In the genomic region with DNA sequence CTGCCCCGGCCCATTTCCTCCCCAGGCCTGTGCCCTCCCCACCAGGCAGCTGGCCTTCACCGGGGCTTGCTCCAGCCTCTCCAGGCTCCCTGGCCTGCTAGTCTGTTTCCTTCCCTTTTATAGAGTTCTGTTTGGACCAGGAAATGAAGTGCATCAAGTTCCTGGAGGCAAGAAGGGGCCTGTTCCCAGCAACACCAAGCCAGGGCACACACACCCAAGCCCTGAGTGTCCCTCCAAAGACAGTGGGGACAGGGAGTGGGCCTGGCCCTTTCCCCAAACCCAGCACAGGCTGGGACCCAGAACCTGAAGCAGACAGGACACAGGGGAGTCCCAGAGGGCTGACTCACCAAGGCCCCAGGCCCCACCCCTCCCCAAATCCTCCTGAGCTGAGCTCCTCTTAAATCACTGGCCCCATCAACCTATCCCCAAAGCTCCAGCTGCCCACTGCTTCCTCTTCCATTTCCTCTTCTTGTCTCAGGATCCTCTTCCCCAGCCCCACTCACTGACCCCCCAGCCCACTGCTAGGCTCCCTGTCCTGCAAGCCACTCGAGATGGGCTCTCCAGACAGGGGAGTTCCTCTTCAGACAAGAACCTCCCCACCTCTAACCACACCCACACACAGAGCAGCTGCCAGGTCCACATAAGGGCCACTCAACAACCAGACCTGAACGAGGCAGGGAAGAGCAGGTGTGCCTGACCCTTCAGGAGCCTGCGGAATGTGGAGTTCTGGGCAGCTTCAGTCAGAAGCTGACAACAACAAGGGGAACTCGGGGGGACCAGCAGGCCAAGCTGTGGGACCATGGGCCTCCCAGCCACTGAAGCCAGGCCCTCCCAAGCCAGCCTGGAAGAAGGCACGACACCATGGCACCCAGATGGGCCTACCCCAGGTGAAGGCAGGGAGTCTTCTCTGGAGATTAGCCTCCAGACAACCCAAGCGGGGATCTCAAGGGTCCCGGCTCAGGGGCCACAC, we compare ENCODE assay signal across 10 cellular contexts.
A peak's percentile ranks its signal among the peaks of the same experiment; 100 is the strongest.
DNase-seq lines count a peak whose midpoint lies in the region; ATAC-seq, FAIRE-seq and TF ChIP-seq lines count a peak whose summit lies in the region.
"Had no signal": no experiment of that assay in that cellular context is flagged by ENCODE, and none has a peak within 500 bp of the region (broad histone marks: within the 10 kb centered on the region; RNA-seq: fewer than 3 reads in every experiment).

No MANE protein-coding gene starts in this region.

- H3K36me3 ChIP-seq in keratinocyte (ENCODE audit: control insufficient read depth in 2 of 2, extremely low read depth in 1 of 2, insufficient read depth in 2 of 2, low read length in 2 of 2) (no peaks in the 10 kb centered on the region), brain microvascular endothelial cell (replicated peaks) (no peaks in the 10 kb centered on the region)

- peaks cover 16% of the 10 kb centered on the region for H3K4me1 ChIP-seq in keratinocyte (ENCODE audit: control insufficient read depth, extremely low read depth, insufficient read depth, low read length)

- dilution Hi-C loops in keratinocyte (cut with MboI; ENCODE audit: extremely low pct_ligation_motif_present, low sequenced_read_pairs) = no loop called here

- H3K4me3 ChIP-seq in keratinocyte (ENCODE audit: control insufficient read depth in 2 of 3, extremely low read depth in 1 of 3, insufficient read depth in 2 of 3, low read depth in 1 of 3, low read length in 3 of 3) = no peak overlapping the region
- no peak overlapping the region for H3K4me3 ChIP-seq in brain microvascular endothelial cell (ENCODE audit: low read depth, low read length)

- H2AFZ ChIP-seq in keratinocyte (ENCODE audit: control insufficient read depth, low read length) = peak overlapping the region; percentile 38

- no peaks in the 10 kb centered on the region for H3K9me3 ChIP-seq in keratinocyte (ENCODE audit: control insufficient read depth, low read depth, low read length)

- in situ Hi-C loops in brain microvascular endothelial cell (cut with HindIII; ENCODE audit: low pct_ligation_motif_present, low sequenced_read_pairs) = no loop called here

- H3K4me2 ChIP-seq in keratinocyte (ENCODE audit: control insufficient read depth, extremely low read depth, insufficient read depth, low read depth, low read length) = no peak overlapping the region

- 0 out of 2 replicates have a peak, but pooled peaks cover 6% of the 10 kb centered on the region for H3K36me3 Mint-ChIP-seq in HFFc6 (ENCODE audit: low read depth)
- no peaks in the 10 kb centered on the region for H3K36me3 Mint-ChIP-seq in stimulated activated memory B cell treated with anti-CD40 and anti-IgM and Interleukin-4, amounts not matched to agents 10 μg/mL and 1 μg/mL and 100 μg/mL, for 72 hours

- H3K27ac Mint-ChIP-seq in HFFc6 = peak overlapping the region; percentile 84
- H3K27ac Mint-ChIP-seq in stimulated activated memory B cell treated with anti-CD40 and anti-IgM and Interleukin-4, amounts not matched to agents 10 μg/mL and 1 μg/mL and 100 μg/mL, for 72 hours = no peak overlapping the region

- no peaks in the 10 kb centered on the region for H3K9me3 Mint-ChIP-seq in HFFc6
- no peaks in the 10 kb centered on the region for H3K9me3 Mint-ChIP-seq in stimulated activated memory B cell treated with anti-CD40 and anti-IgM and Interleukin-4, amounts not matched to agents 10 μg/mL and 1 μg/mL and 100 μg/mL, for 72 hours

- H4K20me1 ChIP-seq in keratinocyte (ENCODE audit: control insufficient read depth, extremely low read depth, insufficient read depth, low read length) = no peaks in the 10 kb centered on the region

- peaks cover 97% of the 10 kb centered on the region for H3K4me1 Mint-ChIP-seq in HFFc6 (ENCODE audit: low read depth)
- peaks cover 8% of the 10 kb centered on the region for H3K4me1 Mint-ChIP-seq in stimulated activated memory B cell treated with anti-CD40 and anti-IgM and Interleukin-4, amounts not matched to agents 10 μg/mL and 1 μg/mL and 100 μg/mL, for 72 hours

- H3K27ac ChIP-seq in keratinocyte (ENCODE audit: control insufficient read depth, insufficient read depth, low read length) = no peak overlapping the region
- H3K27ac ChIP-seq in brain microvascular endothelial cell = no peak overlapping the region

- H3K79me2 ChIP-seq in keratinocyte (ENCODE audit: control insufficient read depth, insufficient read depth, low read length) = no peaks in the 10 kb centered on the region

- H3K9ac ChIP-seq in keratinocyte (ENCODE audit: control insufficient read depth, extremely low read depth, insufficient read depth, low read length) = no peak overlapping the region

- H3K9me1 ChIP-seq in keratinocyte (ENCODE audit: control insufficient read depth, extremely low read depth, insufficient read depth, low read length) = no peaks in the 10 kb centered on the region

- no peak for FAIRE-seq in keratinocyte (lab: Jason Lieb, UNC)
- FAIRE-seq: endometrium had no signal

- H3K27me3 ChIP-seq in keratinocyte (ENCODE audit: control insufficient read depth, extremely low read depth, insufficient read depth, low read length) = peaks cover 3% of the 10 kb centered on the region
- H3K27me3 ChIP-seq in brain microvascular endothelial cell (replicated peaks) = no peaks in the 10 kb centered on the region

- ATAC-seq in stimulated activated memory B cell treated with anti-CD40 and anti-IgM and Interleukin-4, amounts not matched to agents 10 μg/mL and 1 μg/mL and 100 μg/mL, for 72 hours = peak; percentile 12
- ATAC-seq in HG02840 (IDR thresholded peaks at IDR 0.05; ENCODE audit: low FRiP score, unreplicated experiment) (no peak), HG03439 (IDR thresholded peaks at IDR 0.05; ENCODE audit: unreplicated experiment) (no peak)

- no peak for DNase-seq in HFFc6
- DNase-seq in SHP77 (lab: John Stamatoyannopoulos, UW) = peak; percentile 50 to 65
- DNase-seq in keratinocyte (ENCODE audit: low read depth, low spot score) = no peak
- no peak for DNase-seq in stimulated activated naive CD4-positive, alpha-beta T cell (lab: John Stamatoyannopoulos, UW)
- DNase-seq in brain microvascular endothelial cell = no peak
- DNase-seq: activated CD4-positive, alpha-beta T cell treated with anti-CD3 and anti-CD28 coated beads, Interleukin-2, amount 50 U/mL, for 48 hours had no signal

- TF ChIP-seq CTCF in HFFc6 (IDR thresholded peaks at IDR 0.05) (no peak), keratinocyte (optimal IDR thresholded peaks at IDR 0.05 in 1 of 3, IDR thresholded peaks at IDR 0.05 in 1 of 3, conservative IDR thresholded peaks at IDR 0.05 in 1 of 3; ENCODE audit: extremely low read depth in 1 of 3, insufficient read depth in 2 of 3, low read length in 3 of 3) (no peak), brain microvascular endothelial cell (IDR thresholded peaks at IDR 0.05; ENCODE audit: low read depth, low read length, missing control alignments) (no peak)

- H3K27me3 Mint-ChIP-seq in HFFc6 (ENCODE audit: insufficient read depth) = peaks cover 5% of the 10 kb centered on the region
- peaks cover 24% of the 10 kb centered on the region for H3K27me3 Mint-ChIP-seq in stimulated activated memory B cell treated with anti-CD40 and anti-IgM and Interleukin-4, amounts not matched to agents 10 μg/mL and 1 μg/mL and 100 μg/mL, for 72 hours

- peak overlapping the region; percentile 48 for H3K4me3 Mint-ChIP-seq in HFFc6
- H3K4me3 Mint-ChIP-seq in stimulated activated memory B cell treated with anti-CD40 and anti-IgM and Interleukin-4, amounts not matched to agents 10 μg/mL and 1 μg/mL and 100 μg/mL, for 72 hours = no peak overlapping the region

Comparison
In these comparisons a context has a peak if more than half of its experiments do, and no peak if none do; other contexts are left out.
1. DNase-seq: peak in SHP77 (2 of 2); none in HFFc6 (single experiment), keratinocyte (single experiment), stimulated activated naive CD4-positive, alpha-beta T cell (0 of 6) and brain microvascular endothelial cell (single experiment).